13 cellular contexts compared by ENCODE assay signal in the genomic region with DNA sequence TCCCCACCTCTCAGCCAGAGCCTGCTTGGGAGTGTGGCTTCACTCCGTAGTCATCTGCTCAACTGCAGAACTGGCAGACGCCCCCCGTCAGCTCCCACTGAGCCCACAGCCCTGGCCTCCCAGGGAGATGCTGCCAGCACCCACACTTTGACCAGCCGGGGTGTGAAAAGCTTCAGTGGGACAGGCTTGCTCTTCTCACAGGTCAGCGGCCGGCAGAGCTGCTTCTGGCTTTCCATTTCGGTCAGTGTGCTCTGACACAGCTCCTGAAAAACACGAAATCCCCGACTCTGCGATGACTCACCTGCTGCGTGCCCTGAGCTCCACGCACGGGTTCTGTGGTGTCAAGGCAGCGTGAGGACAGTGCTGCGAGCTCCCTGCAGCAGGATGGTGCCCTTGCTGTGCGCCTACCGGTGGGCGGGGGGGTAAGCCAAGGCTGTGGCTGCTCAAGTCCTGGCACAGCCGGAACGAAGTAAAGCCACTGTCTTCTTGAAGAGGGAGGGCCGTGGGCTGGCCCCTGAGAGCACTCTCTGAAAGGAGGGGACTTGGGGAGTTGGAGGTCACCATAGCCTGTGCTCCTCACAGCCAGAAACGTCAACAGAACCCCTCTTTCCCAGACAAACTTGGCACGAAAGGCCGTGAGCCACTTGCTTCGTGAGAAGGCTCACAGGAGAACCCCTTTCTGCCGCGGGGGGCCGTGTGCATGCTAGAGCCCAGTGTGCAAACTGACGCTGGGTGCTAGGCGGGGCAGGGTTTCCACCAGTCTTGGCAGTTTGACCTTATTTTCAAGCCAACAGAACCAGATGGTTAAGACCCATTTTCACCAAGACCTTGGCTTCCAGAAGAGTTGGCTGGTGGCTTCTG. TPM values are rescaled to one million over a fixed set of nuclear protein-coding genes. Genes with fewer than 3 reads are reported as not detected.
DNase-seq lines count a peak whose midpoint lies in the region; ATAC-seq, FAIRE-seq and TF ChIP-seq lines count a peak whose summit lies in the region.
"Had no signal": no experiment of that assay in that cellular context is flagged by ENCODE, and none has a peak within 500 bp of the region (broad histone marks: within the 10 kb centered on the region; RNA-seq: fewer than 3 reads in every experiment).

No MANE protein-coding gene starts in this region.

- H3K27ac Mint-ChIP-seq in T-helper 17 cell (peak overlapping the region; percentile 85), endodermal cell (no peak overlapping the region)
- H3K27ac Mint-ChIP-seq: GM23338, mesothelial cell of epicardium had no signal

- H3K27ac ChIP-seq in endodermal cell (ENCODE audit: low read depth, low read length) (no peak overlapping the region), spleen (no peak overlapping the region)

- H3K4me3 Mint-ChIP-seq in T-helper 17 cell (no peak overlapping the region), endodermal cell (no peak overlapping the region)
- H3K4me3 Mint-ChIP-seq: GM23338, mesothelial cell of epicardium had no signal

- H3K9ac ChIP-seq in endodermal cell (ENCODE audit: extremely low read depth, low read length, poor library complexity, severe bottlenecking): no peak overlapping the region

- intact Hi-C loops in spleen (cut with DNase I; ENCODE audit: low total_unique reads): loop anchor here (10.0 kb wide), 1 partner anchor 185 kb away; the partner anchor contains the start of gene TNIP2

- H3K27me3 ChIP-seq in endodermal cell (ENCODE audit: control insufficient read depth, insufficient read depth, low read length, poor library complexity, severe bottlenecking): no peaks in the 10 kb centered on the region
- no peaks in the 10 kb centered on the region for H3K27me3 ChIP-seq in spleen (replicated peaks in 1 of 7)

- TF ChIP-seq POLR2A in GM12892 (IDR thresholded peaks at IDR 0.05; ENCODE audit: low read depth, low read length) (peak; percentile 32; the same call in 1 of the 2 replicates), spleen (IDR thresholded peaks at IDR 0.05) (no peak)

- H3K4me3 ChIP-seq in endodermal cell (ENCODE audit: low read length): no peak overlapping the region
- no peak overlapping the region for H3K4me3 ChIP-seq in spleen
- H3K4me3 ChIP-seq: GM23338 had no signal

- H3K27me3 Mint-ChIP-seq in T-helper 17 cell (no peaks in the 10 kb centered on the region), endodermal cell (ENCODE audit: insufficient read depth) (no peaks in the 10 kb centered on the region)

- H3K9me3 ChIP-seq in T-helper 17 cell (ENCODE audit: control insufficient read depth, low read length, poor library complexity, severe bottlenecking) (peaks cover 2% of the 10 kb centered on the region), endodermal cell (ENCODE audit: control insufficient read depth, low read length) (no peaks in the 10 kb centered on the region), spleen (no peaks in the 10 kb centered on the region)

- no peak for FAIRE-seq in GM12892 (lab: Jason Lieb, UNC)

- H3K36me3 Mint-ChIP-seq in T-helper 17 cell (ENCODE audit: low read depth) (peaks cover 6% of the 10 kb centered on the region), endodermal cell (ENCODE audit: low read depth) (peaks cover 64% of the 10 kb centered on the region)

- DNase-seq in GM12892 (ENCODE audit: insufficient read length) (no peak), T-helper 17 cell (no peak), endodermal cell (peak; percentile 35), spleen (peak; percentile 73), NCI-H226 (no peak)
- DNase-seq: Calu3; NCI-H1436; stimulated activated CD4-positive, alpha-beta T cell treated with anti-CD3 and anti-CD28 coated beads, Interleukin-2, amount 100 ng/mL, for 48 hours had no signal

- no peak for TF ChIP-seq CTCF in endodermal cell (conservative IDR thresholded peaks at IDR 0.05)
- no peak for TF ChIP-seq CTCF in spleen (IDR thresholded peaks at IDR 0.05 in 8 of 11, conservative IDR thresholded peaks at IDR 0.05 in 3 of 11)

- H3K9me3 Mint-ChIP-seq in endodermal cell: no peaks in the 10 kb centered on the region
- H3K9me3 Mint-ChIP-seq: GM23338, mesothelial cell of epicardium had no signal

- WGBS in endodermal cell (ENCODE audit: insufficient coverage in 1 of 2, insufficient read length in 1 of 2), 2 experiments: 94 to 96% methylated on average over 25 to 30 of the region's 30 CpGs
- WGBS in spleen, 5 donors: 85 to 91% (median 89%) methylated on average over 13 to 30 of the region's 30 CpGs

- ATAC-seq in T-helper 17 cell (no peak), GM18909 (IDR thresholded peaks at IDR 0.05; ENCODE audit: poor library complexity, unreplicated experiment) (no peak), GM18502 (IDR thresholded peaks at IDR 0.05; ENCODE audit: poor library complexity, unreplicated experiment) (no peak)
- ATAC-seq: GM23338, SK-N-SH treated with all-trans-retinoic acid at 6 μM for 48 hours had no signal

- H3K36me3 ChIP-seq in endodermal cell (ENCODE audit: control insufficient read depth, insufficient read depth, low read length) (peaks cover 67% of the 10 kb centered on the region), spleen (peaks cover 2 to 80% (median 73%) of the 10 kb centered on the region in 6 donors)

- H3K4me1 ChIP-seq in endodermal cell (ENCODE audit: control insufficient read depth, insufficient read depth, low read length) (peaks cover 18% of the 10 kb centered on the region), spleen (peaks cover 11 to 42% (median 28%) of the 10 kb centered on the region in 6 donors)

- peaks cover 33% of the 10 kb centered on the region for H3K4me1 Mint-ChIP-seq in T-helper 17 cell
- H3K4me1 Mint-ChIP-seq in endodermal cell: peaks cover 23% of the 10 kb centered on the region

RNA-seq across cellular contexts. Expression of gene NOP14, which starts 23.6 kb away (rescaled TPM):
- 36.9 TPM for polyA plus RNA-seq in GM12892 (2012; ENCODE audit: missing spikeins)
- total RNA-seq in T-helper 17 cell: 10 to 100 TPM; 32.8 to 34.0 TPM
- total RNA-seq in endodermal cell: 10 to 100 TPM; 23.0 to 31.9 TPM
- polyA plus RNA-seq in endodermal cell (2013, experiment 1 of 2): 20.5 TPM
- 18.2 TPM for polyA plus RNA-seq in endodermal cell (2013, experiment 2 of 2)
- 10 to 100 TPM; 21.1 to 30.5 (median 25.0) TPM for total RNA-seq in spleen
- polyA plus RNA-seq in spleen: 10 to 100 TPM; 10.2 to 20.3 (median 12.2) TPM

RNA-seq across cellular contexts. Expression of gene GRK4, which starts 23.8 kb away (rescaled TPM):
- polyA plus RNA-seq in GM12892 (2012; ENCODE audit: missing spikeins): 3.7 TPM
- total RNA-seq in T-helper 17 cell (1 to 10 TPM; 1.7 to 3.6 TPM), endodermal cell (1 to 10 TPM; 2.8 to 4.2 TPM), spleen (1 to 10 TPM; 1.8 to 4.3 (median 2.6) TPM)
- polyA plus RNA-seq in endodermal cell (2013, experiment 1 of 2): 3.5 TPM
- polyA plus RNA-seq in endodermal cell (2013, experiment 2 of 2): 4.0 TPM
- polyA plus RNA-seq in spleen: 1 to 10 TPM; 1.0 to 1.7 (median 1.2) TPM

Comparison
In these comparisons a context has a peak if more than half of its experiments do, and no peak if none do; other contexts are left out.
1. DNase-seq: peak in endodermal cell (single experiment) and spleen (single experiment); none in GM12892 (single experiment), T-helper 17 cell (0 of 3) and NCI-H226 (single experiment).